16 cellular contexts compared by ENCODE assay signal in the genomic region with DNA sequence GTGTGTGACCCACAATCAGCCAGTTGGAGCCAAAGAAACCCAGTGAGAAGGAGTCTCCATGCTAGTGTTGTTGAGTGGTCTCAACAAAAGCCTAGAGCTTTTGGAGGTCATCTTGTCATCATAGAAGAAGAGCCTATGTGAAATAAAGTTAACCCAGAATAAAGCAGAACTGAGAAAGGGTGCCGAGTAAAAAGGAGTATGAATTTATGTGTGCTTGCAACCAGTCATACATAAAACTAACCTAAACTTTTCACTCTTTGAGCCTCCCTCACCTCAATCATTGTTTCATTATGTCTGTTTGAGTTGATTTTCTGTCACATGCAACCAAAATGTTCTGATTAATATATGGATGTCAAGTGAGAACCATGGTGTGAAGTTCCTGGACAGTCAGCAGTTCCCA.
DNase-seq lines count a peak whose midpoint lies in the region; ATAC-seq and TF ChIP-seq lines count a peak whose summit lies in the region.
"Had no signal": no experiment of that assay in that cellular context is flagged by ENCODE, and none has a peak within 500 bp of the region (broad histone marks: within the 10 kb centered on the region; RNA-seq: fewer than 3 reads in every experiment).

No MANE protein-coding gene starts in this region.

- ATAC-seq in GM18499 (IDR thresholded peaks at IDR 0.05; ENCODE audit: insufficient read depth, unreplicated experiment) (peak; percentile 79), HG02938 (IDR thresholded peaks at IDR 0.05; ENCODE audit: unreplicated experiment) (peak; percentile 85), HG03565 (IDR thresholded peaks at IDR 0.05; ENCODE audit: unreplicated experiment) (peak; percentile 82), HG03045 (IDR thresholded peaks at IDR 0.05; ENCODE audit: unreplicated experiment) (no peak), GM19467 (IDR thresholded peaks at IDR 0.05; ENCODE audit: unreplicated experiment) (no peak)
- ATAC-seq: activated T-helper 17 cell treated with anti-CD3 and anti-CD28 coated beads, Interleukin-2, amount 50 U/mL, for 72 hours; heart left ventricle; K562; left cardiac atrium; pancreas had no signal

- peak; percentile 2 for DNase-seq in GM20000 (ENCODE audit: low spot score)
- no peak for DNase-seq in AG08395 (ENCODE audit: low spot score)
- no peak for DNase-seq in SKM-1 treated with dmso at 0.1 percent for 144 hours (lab: John Stamatoyannopoulos, UW; ENCODE audit: unreplicated experiment)
- DNase-seq: activated CD4-positive, alpha-beta memory T cell treated with anti-CD3 and anti-CD28 coated beads for 36 hours; heart left ventricle; left cardiac atrium; NCI-H1105 treated with DMSO at 0.1 percent for 48 hours; pancreas; stomach had no signal

- TF ChIP-seq CTCF in GM20000 (IDR thresholded peaks at IDR 0.05; ENCODE audit: extremely low read depth, missing control alignments) = no peak

Comparison
In these comparisons a context has a peak if more than half of its experiments do, and no peak if none do; other contexts are left out.
1. ATAC-seq: peak in GM18499 (single experiment), HG02938 (single experiment) and HG03565 (single experiment); none in HG03045 (single experiment) and GM19467 (single experiment).